ENCODE assay signal across 28 cellular contexts in genomic region chr6:128966934-128967333, GRCh38.
"Had no signal": no experiment of that assay in that cellular context is flagged by ENCODE, and none has a peak within 500 bp of the region (broad histone marks: within the 10 kb centered on the region; RNA-seq: fewer than 3 reads in every experiment).

No MANE protein-coding gene starts in this region.

- H3K27ac ChIP-seq: hepatocyte, left lung, lower lobe of right lung, ovary, right atrium auricular region, right lobe of liver, testis, thyroid gland, transverse colon, upper lobe of left lung, vagina had no signal

- DNase-seq: immature natural killer cell; kidney; left colon; left lung; lower lobe of right lung; midbrain; mucosa of descending colon; naive thymus-derived CD4-positive, alpha-beta T cell; ovary; right lobe of liver; stimulated activated CD4-positive, alpha-beta T cell treated with anti-CD3 and anti-CD28 coated beads, Interleukin-1b, Interleukin-23, amount 100 ng/mL, for 48 hours; stimulated activated CD4-positive, alpha-beta T cell treated with anti-CD3 and anti-CD28 coated beads, Interleukin-2, amount 100 ng/mL, for 48 hours; stimulated activated CD4-positive, alpha-beta T cell treated with anti-CD3 and anti-CD28 coated beads, Interleukin-4, amount 100 ng/mL, for 4 hours; stimulated activated CD8-positive, alpha-beta memory T cell treated with anti-CD3 and anti-CD28 coated beads, Interleukin-4, amount 100 ng/mL, for 48 hours; stimulated activated naive CD4-positive, alpha-beta T cell treated with Interleukin-2 at 50 U/mL for 16 hours; stimulated activated naive CD8-positive, alpha-beta T cell treated with anti-CD3 and anti-CD28 coated beads, Interleukin-15, amount 100 ng/mL, for 72 hours; substantia nigra; testis; thyroid gland; transverse colon; upper lobe of left lung had no signal

- H3K9me3 ChIP-seq: left lung, lower lobe of right lung, mucosa of descending colon, ovary, right atrium auricular region, right lobe of liver, testis, thyroid gland, transverse colon, upper lobe of left lung, vagina had no signal

- H3K4me2 ChIP-seq: hepatocyte, smooth muscle cell had no signal

- H3K36me3 Mint-ChIP-seq: immature natural killer cell; naive thymus-derived CD4-positive, alpha-beta T cell; natural killer cell treated with Interleukin-12 subunit alpha and Interleukin-12 subunit beta and Interleukin-15 and Interleukin-18, amount 100 ng/mL, for 72 hours; stimulated activated memory B cell treated with anti-CD40 and anti-IgM and Interleukin-4, amounts not matched to agents 10 μg/mL and 1 μg/mL and 100 μg/mL, for 72 hours had no signal

- H3K79me2 ChIP-seq: hepatocyte had no signal

- H3K4me1 Mint-ChIP-seq: immature natural killer cell; naive thymus-derived CD4-positive, alpha-beta T cell; stimulated activated memory B cell treated with anti-CD40 and anti-IgM and Interleukin-4, amounts not matched to agents 10 μg/mL and 1 μg/mL and 100 μg/mL, for 72 hours; stimulated activated naive CD8-positive, alpha-beta T cell treated with anti-CD3 and anti-CD28 coated beads, Interleukin-15, amount 100 ng/mL, for 72 hours had no signal

- H3K27ac Mint-ChIP-seq: immature natural killer cell; naive thymus-derived CD4-positive, alpha-beta T cell; natural killer cell treated with Interleukin-12 subunit alpha and Interleukin-12 subunit beta and Interleukin-15 and Interleukin-18, amount 100 ng/mL, for 72 hours; progenitor cell of endocrine pancreas; stimulated activated memory B cell treated with anti-CD40 and anti-IgM and Interleukin-4, amounts not matched to agents 10 μg/mL and 1 μg/mL and 100 μg/mL, for 72 hours; stimulated activated naive CD8-positive, alpha-beta T cell treated with anti-CD3 and anti-CD28 coated beads, Interleukin-15, amount 100 ng/mL, for 72 hours had no signal

- H3K9me3 Mint-ChIP-seq: natural killer cell treated with Interleukin-12 subunit alpha and Interleukin-12 subunit beta and Interleukin-15 and Interleukin-18, amount 100 ng/mL, for 72 hours; stimulated activated memory B cell treated with anti-CD40 and anti-IgM and Interleukin-4, amounts not matched to agents 10 μg/mL and 1 μg/mL and 100 μg/mL, for 72 hours; stimulated activated naive CD8-positive, alpha-beta T cell treated with anti-CD3 and anti-CD28 coated beads, Interleukin-15, amount 100 ng/mL, for 72 hours had no signal

- H3K27me3 Mint-ChIP-seq: stimulated activated memory B cell treated with anti-CD40 and anti-IgM and Interleukin-4, amounts not matched to agents 10 μg/mL and 1 μg/mL and 100 μg/mL, for 72 hours; stimulated activated naive CD8-positive, alpha-beta T cell treated with anti-CD3 and anti-CD28 coated beads, Interleukin-15, amount 100 ng/mL, for 72 hours had no signal

- ATAC-seq: left colon; left lung; lower lobe of right lung; mucosa of descending colon; naive thymus-derived CD4-positive, alpha-beta T cell; natural killer cell treated with Interleukin-12 subunit alpha and Interleukin-12 subunit beta and Interleukin-15 and Interleukin-18, amount 100 ng/mL, for 72 hours; right lobe of liver; stimulated activated memory B cell treated with anti-CD40 and anti-IgM and Interleukin-4, amounts not matched to agents 10 μg/mL and 1 μg/mL and 100 μg/mL, for 72 hours; stimulated activated naive CD8-positive, alpha-beta T cell treated with anti-CD3 and anti-CD28 coated beads, Interleukin-15, amount 100 ng/mL, for 72 hours had no signal

- H3K4me3 Mint-ChIP-seq: immature natural killer cell; naive thymus-derived CD4-positive, alpha-beta T cell; natural killer cell treated with Interleukin-12 subunit alpha and Interleukin-12 subunit beta and Interleukin-15 and Interleukin-18, amount 100 ng/mL, for 72 hours; stimulated activated memory B cell treated with anti-CD40 and anti-IgM and Interleukin-4, amounts not matched to agents 10 μg/mL and 1 μg/mL and 100 μg/mL, for 72 hours; stimulated activated naive CD8-positive, alpha-beta T cell treated with anti-CD3 and anti-CD28 coated beads, Interleukin-15, amount 100 ng/mL, for 72 hours had no signal

- H2AFZ ChIP-seq: hepatocyte had no signal

- H3K36me3 ChIP-seq: left lung, lower lobe of right lung, ovary, right atrium auricular region, right lobe of liver, thyroid gland, transverse colon, upper lobe of left lung, vagina had no signal

- H3K4me1 ChIP-seq: left lung, lower lobe of right lung, right lobe of liver, thyroid gland, transverse colon, upper lobe of left lung, vagina had no signal

- H3K4me3 ChIP-seq: hepatocyte, left lung, lower lobe of right lung, mucosa of descending colon, ovary, right atrium auricular region, right lobe of liver, smooth muscle cell, testis, thyroid gland, transverse colon, upper lobe of left lung, vagina had no signal

- H3K27me3 ChIP-seq: hepatocyte, left lung, ovary, right atrium auricular region, right lobe of liver, testis, thyroid gland, transverse colon, upper lobe of left lung, vagina had no signal
